24 cellular contexts compared by ENCODE assay signal in the genomic region with DNA sequence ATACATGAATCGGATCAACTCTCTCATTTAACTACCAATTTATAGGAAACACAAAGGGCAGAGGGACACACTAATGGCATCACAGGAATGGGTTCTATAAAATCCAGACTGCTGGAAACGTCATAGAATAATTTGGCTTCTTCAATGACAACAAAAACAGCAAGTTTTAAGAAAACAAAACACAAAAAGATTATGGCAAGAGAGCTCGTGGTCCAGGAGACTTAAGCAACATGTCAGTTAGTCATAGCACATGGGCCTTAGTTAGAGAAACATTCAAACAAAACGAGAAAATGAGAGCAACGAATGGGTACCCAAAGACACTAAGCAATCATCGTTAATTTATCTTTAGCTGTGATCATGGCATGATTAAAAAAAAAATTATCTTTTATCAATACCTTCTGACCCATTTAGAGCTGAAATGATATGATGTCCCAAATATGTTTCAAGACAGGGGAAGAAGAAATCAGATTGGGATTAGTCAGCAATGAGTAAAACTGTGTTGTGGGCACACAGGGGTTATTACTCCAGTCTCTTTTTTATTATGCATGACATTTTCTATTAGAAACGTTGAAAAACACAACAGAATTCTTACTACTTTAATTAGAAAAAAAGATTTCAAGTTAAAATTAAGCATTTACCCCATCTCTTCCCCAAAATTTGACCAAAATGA. TPM values are rescaled to one million over a fixed set of nuclear protein-coding genes. Genes with fewer than 3 reads are reported as not detected.
DNase-seq lines count a peak whose midpoint lies in the region; ATAC-seq, FAIRE-seq and TF ChIP-seq lines count a peak whose summit lies in the region.
"Had no signal": no experiment of that assay in that cellular context is flagged by ENCODE, and none has a peak within 500 bp of the region (broad histone marks: within the 10 kb centered on the region; RNA-seq: fewer than 3 reads in every experiment).

No MANE protein-coding gene starts in this region.

- peak; percentile 72 for FAIRE-seq in K562 (lab: Jason Lieb, UNC)
- FAIRE-seq: endometrium, small intestine had no signal

- POLR2A ChIA-PET in K562 (lab: Yijun Ruan, JAX) = interaction anchor here (0.7 to 1.7 kb wide), 3 partner anchors 10 to 117 kb away, joined by 3 to 5 read pairs (median 3); no protein-coding TSS in a partner anchor

- TF ChIP-seq CTCF in K562 (IDR thresholded peaks at IDR 0.05 in 2 of 3, conservative IDR thresholded peaks at IDR 0.05 in 1 of 3; ENCODE audit: insufficient read depth in 2 of 3, low read depth in 1 of 3, low read length in 3 of 3) (no peak), MM.1S (IDR thresholded peaks at IDR 0.05; ENCODE audit: low read length) (no peak), uterus (IDR thresholded peaks at IDR 0.05) (no peak)

- peak overlapping the region; percentile 83 for H3K27ac ChIP-seq in ACC112 (ENCODE audit: low read depth, low read length)
- H3K27ac ChIP-seq in K562 (ENCODE audit: extremely low read depth, low read depth, low read length) = no peak overlapping the region
- H3K27ac ChIP-seq in MM.1S (ENCODE audit: low read length) = no peak overlapping the region
- H3K27ac ChIP-seq in uterus = no peak overlapping the region
- H3K27ac ChIP-seq: BLaER1, foreskin keratinocyte, RWPE1, SK-N-MC, WERI-Rb-1 had no signal

- peaks cover 6% of the 10 kb centered on the region for H3K79me2 ChIP-seq in ACC112 (ENCODE audit: control insufficient read depth, insufficient read depth, low read length, unreplicated experiment)
- no peaks in the 10 kb centered on the region for H3K79me2 ChIP-seq in K562 (ENCODE audit: control insufficient read depth, insufficient read depth, low read length)
- peaks cover 25% of the 10 kb centered on the region for H3K79me2 ChIP-seq in MM.1S (ENCODE audit: low read length)

- H3K9ac ChIP-seq in K562 (ENCODE audit: insufficient read depth in 1 of 2, low read depth in 2 of 2, low read length in 2 of 2) = no peak overlapping the region
- no peak overlapping the region for H3K9ac ChIP-seq in MM.1S (ENCODE audit: low read length)
- H3K9ac ChIP-seq: BLaER1 had no signal

- H3K9me1 ChIP-seq in K562 (ENCODE audit: control insufficient read depth, insufficient read depth, low read length) = no peaks in the 10 kb centered on the region

- TSS peak; percentile 4 for BruUV-seq in K562 (replicated peaks; lab: Mats Ljungman, UMichigan)

- in situ Hi-C loops in K562 (cut with MboI) = no loop called here

- DNase-seq in HCEC 1CT = peak; percentile 63
- no peak for DNase-seq in K562 (ENCODE audit: extremely low read depth in 1 of 4, low spot score in 3 of 4)
- DNase-seq in fibroblast of peridontal ligament (ENCODE audit: extremely low read depth) = peak; percentile 68
- DNase-seq in MM.1S = no peak
- DNase-seq in uterus = no peak
- no peak for DNase-seq in NCI-H1930 (lab: John Stamatoyannopoulos, UW)
- DNase-seq: activated CD4-positive, alpha-beta T cell treated with anti-CD3 and anti-CD28 coated beads, Interleukin-2, amount 50 U/mL, for 4 hours; activated effector memory CD4-positive, alpha-beta T cell treated with Interleukin-2 at 50 U/mL for 16 hours; activated naive CD8-positive, alpha-beta T cell treated with anti-CD3 and anti-CD28 coated beads, Interleukin-2, amount 10 ng/mL, durations not matched to agents 7 days and 5 days; NCI-H2081 treated with DMSO at 0.1 percent for 48 hours; NCI-H446; NCI-H82; nucleus accumbens; small intestine; stimulated activated CD4-positive, alpha-beta T cell treated with anti-CD3 and anti-CD28 coated beads, Interleukin-2, amount 100 ng/mL, for 24 hours; WERI-Rb-1 had no signal

- TF ChIP-seq POLR2A in K562 (conservative IDR thresholded peaks at IDR 0.05) = no peak
- no peak for TF ChIP-seq POLR2A in uterus (IDR thresholded peaks at IDR 0.05)

- H3K27me3 ChIP-seq in ACC112 (ENCODE audit: insufficient read depth, low read length) = no peaks in the 10 kb centered on the region
- H3K27me3 ChIP-seq in K562 (ENCODE audit: control insufficient read depth in 2 of 2, insufficient read depth in 2 of 2, low read length in 2 of 2) = no peaks in the 10 kb centered on the region
- no peaks in the 10 kb centered on the region for H3K27me3 ChIP-seq in MM.1S (replicated peaks; ENCODE audit: insufficient read depth, low read length)
- H3K27me3 ChIP-seq in uterus = no peaks in the 10 kb centered on the region
- H3K27me3 ChIP-seq: BLaER1, foreskin keratinocyte had no signal

- no peak overlapping the region for H2AFZ ChIP-seq in ACC112 (ENCODE audit: low read length, unreplicated experiment)
- H2AFZ ChIP-seq in K562 (ENCODE audit: low read depth, low read length) = no peak overlapping the region
- no peak overlapping the region for H2AFZ ChIP-seq in MM.1S (ENCODE audit: low read length)

- intact Hi-C loops in K562 (cut with micrococcal nuclease) = no loop called here
- intact Hi-C loops in uterus (cut with DNase I; ENCODE audit: low total_unique reads) = no loop called here

- no peak overlapping the region for H3K4me3 ChIP-seq in ACC112 (ENCODE audit: low read depth, low read length)
- H3K4me3 ChIP-seq in K562 = no peak overlapping the region
- no peak overlapping the region for H3K4me3 ChIP-seq in MM.1S (ENCODE audit: low read length)
- no peak overlapping the region for H3K4me3 ChIP-seq in uterus
- H3K4me3 ChIP-seq: BLaER1, SK-N-MC had no signal

- H3K4me2 ChIP-seq in K562 (ENCODE audit: insufficient read depth, low read length) = no peak overlapping the region
- H3K4me2 ChIP-seq in MM.1S (ENCODE audit: low read depth, low read length) = no peak overlapping the region
- H3K4me2 ChIP-seq: BLaER1 had no signal

- H3K9me2 ChIP-seq in MM.1S (replicated peaks; ENCODE audit: insufficient read depth, low read length) = no peaks in the 10 kb centered on the region

- no peaks in the 10 kb centered on the region for H3K9me3 ChIP-seq in K562 (replicated peaks; ENCODE audit: control insufficient read depth, insufficient read depth, low read depth, low read length)
- H3K9me3 ChIP-seq in MM.1S (replicated peaks; ENCODE audit: insufficient read depth, low read length) = no peaks in the 10 kb centered on the region
- H3K9me3 ChIP-seq in uterus = no peaks in the 10 kb centered on the region
- H3K9me3 ChIP-seq: BLaER1 had no signal

- CTCF ChIA-PET in K562 (lab: Yijun Ruan, JAX; ENCODE audit: low intra/inter-chr PET ratio) = no interaction called here

- TF ChIP-seq EP300 in K562 (IDR thresholded peaks at IDR 0.05; ENCODE audit: low read length) = no peak

- TF ChIP-seq RAD21 in K562 (CRISPR knock-in tag; conservative IDR thresholded peaks at IDR 0.05 in 1 of 2, IDR thresholded peaks at IDR 0.05 in 1 of 2) = no peak

- H4K20me1 ChIP-seq in K562 (replicated peaks; ENCODE audit: control insufficient read depth, insufficient read depth, low read length) = no peaks in the 10 kb centered on the region
- H4K20me1 ChIP-seq in MM.1S (ENCODE audit: insufficient read depth, low read length) = no peaks in the 10 kb centered on the region
- H4K20me1 ChIP-seq: BLaER1 had no signal

- H3K36me3 ChIP-seq in ACC112 (ENCODE audit: insufficient read depth, low read length) = peaks cover 20% of the 10 kb centered on the region; the same call in 1 of the 2 replicates
- peaks cover 93% of the 10 kb centered on the region for H3K36me3 ChIP-seq in K562 (ENCODE audit: control insufficient read depth, insufficient read depth, low read length)
- H3K36me3 ChIP-seq in MM.1S (replicated peaks; ENCODE audit: insufficient read depth, low read length) = peaks cover 18% of the 10 kb centered on the region
- H3K36me3 ChIP-seq in uterus = no peaks in the 10 kb centered on the region

- 58% methylated on average over 7 of the region's 7 CpGs for WGBS in K562 (ENCODE audit: insufficient coverage, low coverage, missing lambda C conversion rate)

- no peaks in the 10 kb centered on the region for H3F3A ChIP-seq in MM.1S (ENCODE audit: insufficient read depth, low read length)

- ATAC-seq in K562 (no peak), HG03439 (IDR thresholded peaks at IDR 0.05; ENCODE audit: unreplicated experiment) (no peak)
- ATAC-seq: foreskin keratinocyte, HCT116 had no signal

- H3K4me1 ChIP-seq in ACC112 (ENCODE audit: control insufficient read depth, insufficient read depth, low read length, unreplicated experiment) = peaks cover 32% of the 10 kb centered on the region
- no peaks in the 10 kb centered on the region for H3K4me1 ChIP-seq in K562 (replicated peaks in 1 of 2; ENCODE audit: control insufficient read depth in 2 of 2, insufficient read depth in 2 of 2, low read length in 2 of 2)
- no peaks in the 10 kb centered on the region for H3K4me1 ChIP-seq in MM.1S (ENCODE audit: low read length)
- H3K4me1 ChIP-seq in uterus = no peaks in the 10 kb centered on the region
- H3K4me1 ChIP-seq: BLaER1, foreskin keratinocyte had no signal

TF ChIP-seq in K562, 482 proteins besides CTCF, POLR2A, EP300 and RAD21 (continues in another document):
- TF ChIP-seq MYC (IDR thresholded peaks at IDR 0.05; ENCODE audit: low read depth, low read length) (no peak), MYC (CRISPR knock-in tag; IDR thresholded peaks at IDR 0.05; ENCODE audit: borderline replicate concordance, low read depth) (no peak), MBD2 (IDR thresholded peaks at IDR 0.05; ENCODE audit: borderline replicate concordance, low read depth) (no peak), SIX5 (IDR thresholded peaks at IDR 0.05; ENCODE audit: borderline replicate concordance in 1 of 2, insufficient read depth in 1 of 2, low read depth in 1 of 2, low read length in 2 of 2) (no peak), MAZ (CRISPR knock-in tag; conservative IDR thresholded peaks at IDR 0.05 in 1 of 2, IDR thresholded peaks at IDR 0.05 in 1 of 2) (no peak), ELF4 (CRISPR knock-in tag; IDR thresholded peaks at IDR 0.05) (no peak)

RNA-seq across cellular contexts. Expression of a gene that starts 28.3 kb away (rescaled TPM):
- 177 and 316 TPM in 2 replicates for total RNA-seq in K562 (2011; cell fraction: chromatin; rRNA removed; ENCODE audit: low replicate concordance)
- total RNA-seq in K562 (2011; cell fraction: nucleolus; rRNA removed) = 101 and 122 TPM in 2 replicates
- total RNA-seq in K562 (2011; cell fraction: nucleoplasm; rRNA removed) = 178 and 208 TPM in 2 replicates
- 47.2 and 50.6 TPM in 2 replicates for total RNA-seq in K562 (2014; rRNA removed)
- total RNA-seq in K562 (2014; rRNA removed; fragmentation: Illumina TruSeq; extraction: Trizol) = 75.9 and 83.0 TPM in 2 replicates
- total RNA-seq in K562 (2015; rRNA removed; fragmentation: Illumina TruSeq; extraction: Trizol) = 65.1 and 70.1 TPM in 2 replicates
- total RNA-seq in K562 (2021) = 103 and 127 TPM in 2 replicates
- 75.0 and 124 TPM in 2 replicates for polyA plus RNA-seq in K562 (2011; rRNA removed)
- polyA plus RNA-seq in K562 (2011; cell fraction: cytosol; rRNA removed) = 54.9 and 63.1 TPM in 2 replicates
- polyA plus RNA-seq in K562 (2011; cell fraction: nucleus; rRNA removed) = 114 and 154 TPM in 2 replicates
- polyA plus RNA-seq in K562 (2012) = 71.2 and 97.6 TPM in 2 replicates
- 78.8 and 86.1 TPM in 2 replicates for polyA plus RNA-seq in K562 (2014; fragmentation: Illumina TruSeq; extraction: Trizol)
- polyA plus RNA-seq in K562 (2014; fragmentation: Nextera tagmentation; extraction: Ambion mirVana) = 10 to 100 TPM; 21.5 to 97.7 TPM
- polyA plus RNA-seq in K562 (2014; rRNA removed) = 94.6 and 97.2 TPM in 2 replicates
- 201 and 283 TPM in 2 replicates for polyA minus RNA-seq in K562 (2011; rRNA and poly(A)+ RNA removed)
- 50.1 and 65.9 TPM in 2 replicates for polyA minus RNA-seq in K562 (2011; cell fraction: cytosol; rRNA and poly(A)+ RNA removed)
- 111 and 112 TPM in 2 replicates for polyA minus RNA-seq in K562 (2011; cell fraction: nucleus; rRNA and poly(A)+ RNA removed)
- total RNA-seq in uterus = 10 to 100 TPM in 1 of 4 donors, 1 to 10 TPM in 2, under 1 TPM in 1; 0.51 to 36.0 (median 7.8) TPM

Comparison
In these comparisons a context has a peak if more than half of its experiments do, and no peak if none do; other contexts are left out.
1. DNase-seq: peak in HCEC 1CT (single experiment) and fibroblast of peridontal ligament (single experiment); none in K562 (0 of 4), MM.1S (single experiment), uterus (0 of 2) and NCI-H1930 (0 of 2).